In genomic region chr2:180572346-180572745, GRCh38 we compare ENCODE assay signal across 18 cellular contexts.
A peak's percentile ranks its signal among the peaks of the same experiment; 100 is the strongest.
DNase-seq lines count a peak whose midpoint lies in the region; ATAC-seq, FAIRE-seq and TF ChIP-seq lines count a peak whose summit lies in the region.
"Had no signal": no experiment of that assay in that cellular context is flagged by ENCODE, and none has a peak within 500 bp of the region (broad histone marks: within the 10 kb centered on the region; RNA-seq: fewer than 3 reads in every experiment).

No MANE protein-coding gene starts in this region.

- H3K36me3 ChIP-seq in IMR-90 (ENCODE audit: control insufficient read depth, insufficient read depth, low read length) (no peaks in the 10 kb centered on the region), upper lobe of left lung (no peaks in the 10 kb centered on the region)
- H3K36me3 ChIP-seq: BLaER1 treated with 17β-estradiol and CSF1 and Interleukin-3, amounts not matched to agents 10 nM and 100 nM had no signal

- H3K79me1 ChIP-seq in IMR-90 (ENCODE audit: low read depth in 1 of 2, low read length in 2 of 2), result no peaks in the 10 kb centered on the region

- no peak overlapping the region for H2BK15ac ChIP-seq in IMR-90 (ENCODE audit: low read depth, low read length)

- no peak overlapping the region for H3K56ac ChIP-seq in IMR-90 (ENCODE audit: extremely low read depth, insufficient read depth, low read length)

- H2AK5ac ChIP-seq in IMR-90 (ENCODE audit: low read depth, low read length), result no peak overlapping the region

- H3K27me3 ChIP-seq in IMR-90 (ENCODE audit: control insufficient read depth, insufficient read depth, low read length) (no peaks in the 10 kb centered on the region), upper lobe of left lung (no peaks in the 10 kb centered on the region)
- H3K27me3 ChIP-seq: BLaER1 treated with 17β-estradiol and CSF1 and Interleukin-3, amounts not matched to agents 10 nM and 100 nM had no signal

- no peak overlapping the region for H4K5ac ChIP-seq in IMR-90 (ENCODE audit: low read depth, low read length)

- no peak overlapping the region for H2BK120ac ChIP-seq in IMR-90 (ENCODE audit: low read depth, low read length)

- dilution Hi-C loops in IMR-90 (cut with HindIII; ENCODE audit: low sequenced_read_pairs, unreplicated experiment), result no loop called here

- peaks cover 3% of the 10 kb centered on the region; the same call in 1 of the 2 replicates for H3K9me1 ChIP-seq in IMR-90 (ENCODE audit: insufficient read depth, low read length)

- no peak overlapping the region for H2AFZ ChIP-seq in IMR-90 (replicated peaks; ENCODE audit: low read length, poor library complexity)
- H2AFZ ChIP-seq: GM23338 had no signal

- no peak for TF ChIP-seq RAD21 in IMR-90 (IDR thresholded peaks at IDR 0.05; ENCODE audit: low read length)

- in situ Hi-C loops in IMR-90 (cut with MboI; ENCODE audit: low sequenced_read_pairs), result no loop called here

- intact Hi-C loops in IMR-90 (cut with micrococcal nuclease), result loop anchor here (5.0 to 10.0 kb wide), 2 partner anchors 100 to 188 kb away; no protein-coding TSS in a partner anchor

- H3K4ac ChIP-seq in IMR-90 (ENCODE audit: low read depth, low read length), result no peak overlapping the region

- H3K9me3 ChIP-seq in IMR-90 (ENCODE audit: control insufficient read depth, insufficient read depth, low read length) (no peaks in the 10 kb centered on the region), upper lobe of left lung (no peaks in the 10 kb centered on the region)
- H3K9me3 ChIP-seq: BLaER1 treated with 17β-estradiol and CSF1 and Interleukin-3, amounts not matched to agents 10 nM and 100 nM had no signal

- no peak overlapping the region for H3K4me2 ChIP-seq in IMR-90 (ENCODE audit: low read depth, low read length)
- H3K4me2 ChIP-seq: BLaER1 treated with 17β-estradiol and CSF1 and Interleukin-3, amounts not matched to agents 10 nM and 100 nM; GM23338 had no signal

- TF ChIP-seq POLR2A in IMR-90 (IDR thresholded peaks at IDR 0.05; ENCODE audit: low read depth, low read length) (no peak), GM12891 (IDR thresholded peaks at IDR 0.05; ENCODE audit: low read depth, low read length) (no peak), upper lobe of left lung (IDR thresholded peaks at IDR 0.05) (no peak)

- H4K8ac ChIP-seq in IMR-90 (ENCODE audit: low read depth in 2 of 2, low read length in 2 of 2), result no peak overlapping the region

- no peak overlapping the region for H4K91ac ChIP-seq in IMR-90 (ENCODE audit: insufficient read depth, low read depth, low read length)

- ATAC-seq in IMR-90 (ENCODE audit: low read depth) (no peak), left lobe of liver (peak; percentile 35), upper lobe of left lung (ENCODE audit: low FRiP score in 2 of 2) (no peak)
- ATAC-seq: GM23338 had no signal

- peak overlapping the region; percentile 49; the same call in 1 of the 2 replicates for H2BK20ac ChIP-seq in IMR-90 (ENCODE audit: low read depth, low read length)

- CTCF ChIA-PET in IMR-90 (lab: Yijun Ruan, JAX), result no interaction called here

- H3K23ac ChIP-seq in IMR-90 (ENCODE audit: low read depth, low read length), result no peak overlapping the region

- no peak for FAIRE-seq in GM12891 (lab: Jason Lieb, UNC)
- FAIRE-seq: A204.1, D721Med, GM12892 had no signal

- no peak overlapping the region for H2BK5ac ChIP-seq in IMR-90 (ENCODE audit: low read depth, low read length, poor library complexity, severe bottlenecking)

- no peak overlapping the region for H3K9ac ChIP-seq in IMR-90 (ENCODE audit: low read depth, low read length)
- H3K9ac ChIP-seq: BLaER1 treated with 17β-estradiol and CSF1 and Interleukin-3, amounts not matched to agents 10 nM and 100 nM had no signal

- H4K20me1 ChIP-seq in IMR-90 (ENCODE audit: insufficient read depth, low read length), result no peaks in the 10 kb centered on the region
- H4K20me1 ChIP-seq: BLaER1 treated with 17β-estradiol and CSF1 and Interleukin-3, amounts not matched to agents 10 nM and 100 nM had no signal

- H2AK9ac ChIP-seq in IMR-90 (replicated peaks; ENCODE audit: low read depth, low read length, poor library complexity), result no peak overlapping the region

- no TSS peak for BruUV-seq in IMR-90 (replicated peaks; lab: Mats Ljungman, UMichigan)

- H3K4me1 ChIP-seq in IMR-90 (ENCODE audit: control insufficient read depth, insufficient read depth, low read length), result no peaks in the 10 kb centered on the region
- no peaks in the 10 kb centered on the region for H3K4me1 ChIP-seq in upper lobe of left lung
- H3K4me1 ChIP-seq: BLaER1 treated with 17β-estradiol and CSF1 and Interleukin-3, amounts not matched to agents 10 nM and 100 nM had no signal

- H3K14ac ChIP-seq in IMR-90 (replicated peaks; ENCODE audit: low read depth, low read length), result 0 out of 2 replicates have a peak overlapping the region, but pooled peaks have one; percentile 45

- H3K27ac ChIP-seq in IMR-90 (ENCODE audit: insufficient read depth, low read length), result no peak overlapping the region
- no peak overlapping the region for H3K27ac ChIP-seq in upper lobe of left lung
- H3K27ac ChIP-seq: BLaER1 treated with 17β-estradiol and CSF1 and Interleukin-3, amounts not matched to agents 10 nM and 100 nM had no signal

- no peak for TF ChIP-seq EP300 in upper lobe of left lung (IDR thresholded peaks at IDR 0.05)

- H3K4me3 ChIP-seq in IMR-90 (ENCODE audit: insufficient read depth, low read depth, low read length) (no peak overlapping the region), choroid plexus epithelial cell (ENCODE audit: low read depth, low read length) (no peak overlapping the region), upper lobe of left lung (no peak overlapping the region)
- H3K4me3 ChIP-seq: BLaER1 treated with 17β-estradiol and CSF1 and Interleukin-3, amounts not matched to agents 10 nM and 100 nM; GM23338 had no signal

- H3K18ac ChIP-seq in IMR-90 (ENCODE audit: low read depth, low read length), result no peak overlapping the region

- peak; percentile 42 for DNase-seq in DMS53 (lab: John Stamatoyannopoulos, UW)
- peak; percentile 21 for DNase-seq in IMR-90
- DNase-seq in choroid plexus epithelial cell (ENCODE audit: low read depth), result peak; percentile 20
- no peak for DNase-seq in left lobe of liver (ENCODE audit: low spot score)
- DNase-seq in hippocampal formation (lab: John Stamatoyannopoulos, UW), result no peak
- no peak for DNase-seq in GM12891 (ENCODE audit: insufficient read length, low spot score)
- no peak for DNase-seq in NCI-H2081 (lab: John Stamatoyannopoulos, UW)
- DNase-seq in upper lobe of left lung, result no peak
- DNase-seq: CD8-positive, alpha-beta memory T cell; GF-D8; NCI-H187 treated with DMSO at 0.1 percent for 48 hours; NCI-H446; NCI-H774 had no signal

- TF ChIP-seq CTCF in IMR-90 (conservative IDR thresholded peaks at IDR 0.05; ENCODE audit: low read depth, low read length) (no peak), choroid plexus epithelial cell (conservative IDR thresholded peaks at IDR 0.05; ENCODE audit: low read depth, low read length) (no peak), upper lobe of left lung (IDR thresholded peaks at IDR 0.05) (no peak)

- POLR2A ChIA-PET in IMR-90 (lab: Charles Lee; ENCODE audit: unreplicated experiment), result no interaction called here

TF ChIP-seq in IMR-90, 13 proteins besides CTCF, POLR2A, EP300 and RAD21:
- no peak for TF ChIP-seq USF2 (IDR thresholded peaks at IDR 0.05; ENCODE audit: low read depth, low read length)
- TF ChIP-seq NFE2L2 (IDR thresholded peaks at IDR 0.05; ENCODE audit: low read depth, low read length), result no peak
- no peak for TF ChIP-seq CEBPB (IDR thresholded peaks at IDR 0.05; ENCODE audit: low read depth, low read length)
- no peak for TF ChIP-seq RFX5 (IDR thresholded peaks at IDR 0.05; ENCODE audit: low read depth, low read length)
- TF ChIP-seq MAZ (IDR thresholded peaks at IDR 0.05; ENCODE audit: borderline replicate concordance, low read depth, low read length), result no peak
- no peak for TF ChIP-seq FOS (IDR thresholded peaks at IDR 0.05; ENCODE audit: low read depth, low read length)
- TF ChIP-seq MXI1 (IDR thresholded peaks at IDR 0.05; ENCODE audit: borderline replicate concordance, low read depth, low read length), result no peak
- TF ChIP-seq MAFK (IDR thresholded peaks at IDR 0.05; ENCODE audit: low read depth, low read length), result no peak

TF ChIP-seq in GM12891, 5 proteins besides CTCF, POLR2A, EP300 and RAD21:
- TF ChIP-seq SPI1 (IDR thresholded peaks at IDR 0.05; ENCODE audit: low read depth, low read length) (no peak), TAF1 (IDR thresholded peaks at IDR 0.05; ENCODE audit: low read depth, low read length) (no peak), POLR2AphosphoS5 (IDR thresholded peaks at IDR 0.05; ENCODE audit: low read depth, low read length) (no peak), POU2F2 (IDR thresholded peaks at IDR 0.05; ENCODE audit: low read depth, low read length) (no peak), PAX5 (IDR thresholded peaks at IDR 0.05; ENCODE audit: insufficient read depth, low read length, severe bottlenecking) (no peak)

Comparison
In these comparisons a context has a peak if more than half of its experiments do, and no peak if none do; other contexts are left out.
1. DNase-seq: peak in DMS53 (single experiment), IMR-90 (single experiment) and choroid plexus epithelial cell (single experiment); none in left lobe of liver (single experiment), hippocampal formation (0 of 2), GM12891 (single experiment), NCI-H2081 (0 of 2) and upper lobe of left lung (0 of 2).